8 cellular contexts compared by ENCODE assay signal in genomic region chr22:23772315-23773246, GRCh38. TPM values are rescaled to one million over a fixed set of nuclear protein-coding genes. Genes with fewer than 3 reads are reported as not detected.
DNase-seq lines count a peak whose midpoint lies in the region; ATAC-seq, FAIRE-seq and TF ChIP-seq lines count a peak whose summit lies in the region.

A gene with protein sequence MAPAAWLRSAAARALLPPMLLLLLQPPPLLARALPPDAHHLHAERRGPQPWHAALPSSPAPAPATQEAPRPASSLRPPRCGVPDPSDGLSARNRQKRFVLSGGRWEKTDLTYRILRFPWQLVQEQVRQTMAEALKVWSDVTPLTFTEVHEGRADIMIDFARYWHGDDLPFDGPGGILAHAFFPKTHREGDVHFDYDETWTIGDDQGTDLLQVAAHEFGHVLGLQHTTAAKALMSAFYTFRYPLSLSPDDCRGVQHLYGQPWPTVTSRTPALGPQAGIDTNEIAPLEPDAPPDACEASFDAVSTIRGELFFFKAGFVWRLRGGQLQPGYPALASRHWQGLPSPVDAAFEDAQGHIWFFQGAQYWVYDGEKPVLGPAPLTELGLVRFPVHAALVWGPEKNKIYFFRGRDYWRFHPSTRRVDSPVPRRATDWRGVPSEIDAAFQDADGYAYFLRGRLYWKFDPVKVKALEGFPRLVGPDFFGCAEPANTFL (plus strand): TSS chr22:23772849. CDS start chr22:23772871, 22 bp downstream.

- H3K79me2 ChIP-seq in osteoblast (ENCODE audit: insufficient read depth, low read length) = no peaks in the 10 kb centered on the region

- no peaks in the 10 kb centered on the region for H3K36me3 ChIP-seq in osteoblast (ENCODE audit: insufficient read depth, low read length)

- H3K27me3 ChIP-seq in foreskin keratinocyte = peaks cover 17% of the 10 kb centered on the region
- H3K27me3 ChIP-seq in osteoblast (ENCODE audit: insufficient read depth, low read length) = peaks cover 6% of the 10 kb centered on the region

- H3K27ac Mint-ChIP-seq in activated T-helper 1 cell treated with anti-CD3 and anti-CD28 coated beads, Interleukin-12 subunit alpha, Interleukin-12 subunit beta, Interleukin-2, Interleukin-4 antibody, amounts not matched to agents 30 ng/mL and 10 ng/mL and 1 ng/mL, durations not matched to agents 14 hours and 24 hours and 36 hours = no peak within 1 kb of the TSS

- no peak for TF ChIP-seq POLR2A in GM12892 (IDR thresholded peaks at IDR 0.05; ENCODE audit: low read depth, low read length)

- H4K20me1 ChIP-seq in osteoblast (ENCODE audit: insufficient read depth, low read length) = no peaks in the 10 kb centered on the region

- peak within 1 kb of the TSS; percentile 68 for H3K4me3 ChIP-seq in osteoblast (ENCODE audit: insufficient read depth, low read length)

- H3K27me3 Mint-ChIP-seq in activated T-helper 1 cell treated with anti-CD3 and anti-CD28 coated beads, Interleukin-12 subunit alpha, Interleukin-12 subunit beta, Interleukin-2, Interleukin-4 antibody, amounts not matched to agents 30 ng/mL and 10 ng/mL and 1 ng/mL, durations not matched to agents 14 hours and 24 hours and 36 hours (ENCODE audit: insufficient read depth) = peaks cover 19% of the 10 kb centered on the region

- peaks cover 4% of the 10 kb centered on the region for H3K4me1 Mint-ChIP-seq in activated T-helper 1 cell treated with anti-CD3 and anti-CD28 coated beads, Interleukin-12 subunit alpha, Interleukin-12 subunit beta, Interleukin-2, Interleukin-4 antibody, amounts not matched to agents 30 ng/mL and 10 ng/mL and 1 ng/mL, durations not matched to agents 14 hours and 24 hours and 36 hours (ENCODE audit: low read depth)

- intact Hi-C loops in activated T-helper 1 cell treated with anti-CD3 and anti-CD28 coated beads, Interleukin-12 subunit alpha, Interleukin-12 subunit beta, Interleukin-2, Interleukin-4 antibody, amounts not matched to agents 30 ng/mL and 10 ng/mL and 1 ng/mL, durations not matched to agents 14 hours and 24 hours and 36 hours (cut with micrococcal nuclease) = loop anchor here (1.0 kb wide), 1 partner anchor 15 kb away; no protein-coding TSS in a partner anchor

- TF ChIP-seq CTCF in foreskin keratinocyte (conservative IDR thresholded peaks at IDR 0.05) = no peak
- no peak for TF ChIP-seq CTCF in osteoblast (IDR thresholded peaks at IDR 0.05; ENCODE audit: extremely low read depth, low read depth, low read length)

- no peak within 1 kb of the TSS for H3K27ac ChIP-seq in foreskin keratinocyte
- H3K27ac ChIP-seq in osteoblast (ENCODE audit: low read depth, low read length) = no peak within 1 kb of the TSS

- no peaks in the 10 kb centered on the region for H3K9me3 Mint-ChIP-seq in activated T-helper 1 cell treated with anti-CD3 and anti-CD28 coated beads, Interleukin-12 subunit alpha, Interleukin-12 subunit beta, Interleukin-2, Interleukin-4 antibody, amounts not matched to agents 30 ng/mL and 10 ng/mL and 1 ng/mL, durations not matched to agents 14 hours and 24 hours and 36 hours

- peak; percentile 72 for DNase-seq in GM12892 (ENCODE audit: insufficient read length)
- DNase-seq in NCI-H774 (lab: John Stamatoyannopoulos, UW) = peak; percentile 34
- DNase-seq in activated T-helper 1 cell treated with anti-CD3 and anti-CD28 coated beads, Interleukin-12 subunit alpha, Interleukin-12 subunit beta, Interleukin-2, Interleukin-4 antibody, amounts not matched to agents 30 ng/mL and 10 ng/mL and 1 ng/mL, durations not matched to agents 14 hours and 24 hours and 36 hours (ENCODE audit: low spot score) = peak; percentile 34
- DNase-seq in foreskin keratinocyte = no peak
- peak; percentile 97 for DNase-seq in osteoblast (ENCODE audit: insufficient read length, low spot score, missing footprints)
- DNase-seq in mesenteric fat pad (ENCODE audit: low spot score) = no peak

- no peaks in the 10 kb centered on the region for H3K36me3 Mint-ChIP-seq in activated T-helper 1 cell treated with anti-CD3 and anti-CD28 coated beads, Interleukin-12 subunit alpha, Interleukin-12 subunit beta, Interleukin-2, Interleukin-4 antibody, amounts not matched to agents 30 ng/mL and 10 ng/mL and 1 ng/mL, durations not matched to agents 14 hours and 24 hours and 36 hours (ENCODE audit: low read depth)

- FAIRE-seq in GM12892 (lab: Jason Lieb, UNC) = peak; percentile 78

- H3K9me3 ChIP-seq in osteoblast (ENCODE audit: low read depth, low read length) = no peaks in the 10 kb centered on the region

- ATAC-seq in foreskin keratinocyte (peak; percentile 27), GM19035 (IDR thresholded peaks at IDR 0.05; ENCODE audit: unreplicated experiment) (no peak), HG02938 (IDR thresholded peaks at IDR 0.05; ENCODE audit: unreplicated experiment) (no peak)

- H2AFZ ChIP-seq in osteoblast (ENCODE audit: low read length) = peak within 1 kb of the TSS; percentile 53

- H3K4me3 Mint-ChIP-seq in activated T-helper 1 cell treated with anti-CD3 and anti-CD28 coated beads, Interleukin-12 subunit alpha, Interleukin-12 subunit beta, Interleukin-2, Interleukin-4 antibody, amounts not matched to agents 30 ng/mL and 10 ng/mL and 1 ng/mL, durations not matched to agents 14 hours and 24 hours and 36 hours = peak within 1 kb of the TSS; percentile 57

- H3K4me2 ChIP-seq in osteoblast (ENCODE audit: insufficient read depth, low read length) = peak within 1 kb of the TSS; percentile 78

- H3K4me1 ChIP-seq in foreskin keratinocyte (no peaks in the 10 kb centered on the region), osteoblast (ENCODE audit: insufficient read depth, low read length) (peaks cover 23% of the 10 kb centered on the region)

RNA-seq across cellular contexts. Expression of the gene that starts here (rescaled TPM):
- polyA plus RNA-seq in GM12892 (2012; ENCODE audit: missing spikeins) = 0.32 TPM
- total RNA-seq in activated T-helper 1 cell treated with anti-CD3 and anti-CD28 coated beads, Interleukin-12 subunit alpha, Interleukin-12 subunit beta, Interleukin-2, Interleukin-4 antibody, amounts not matched to agents 30 ng/mL and 10 ng/mL and 1 ng/mL, durations not matched to agents 14 hours and 24 hours and 36 hours = 0.34 and 0.69 TPM in 2 replicates
- total RNA-seq in foreskin keratinocyte = 0.25 and 0.58 TPM in 2 replicates
- 0.21 and 0.31 TPM in 2 replicates for polyA plus RNA-seq in foreskin keratinocyte
- 23.5 and 41.3 TPM in 2 replicates for total RNA-seq in osteoblast
- 5.7 TPM for total RNA-seq in mesenteric fat pad

Comparison
In these comparisons a context has a peak if more than half of its experiments do, and no peak if none do; other contexts are left out.
1. Peak in DNase-seq in activated T-helper 1 cell treated with anti-CD3 and anti-CD28 coated beads, Interleukin-12 subunit alpha, Interleukin-12 subunit beta, Interleukin-2, Interleukin-4 antibody, amounts not matched to agents 30 ng/mL and 10 ng/mL and 1 ng/mL, durations not matched to agents 14 hours and 24 hours and 36 hours; RNA of the gene not detected or under 1 TPM.
2. Peak in ATAC-seq in foreskin keratinocyte; RNA of the gene not detected or under 1 TPM.
3. DNase-seq: peak in GM12892 (single experiment), NCI-H774 (single experiment) and osteoblast (single experiment); none in foreskin keratinocyte (0 of 2) and mesenteric fat pad (single experiment).